Comparison of ENCODE assay signal across 1 cellular context in the genomic region with DNA sequence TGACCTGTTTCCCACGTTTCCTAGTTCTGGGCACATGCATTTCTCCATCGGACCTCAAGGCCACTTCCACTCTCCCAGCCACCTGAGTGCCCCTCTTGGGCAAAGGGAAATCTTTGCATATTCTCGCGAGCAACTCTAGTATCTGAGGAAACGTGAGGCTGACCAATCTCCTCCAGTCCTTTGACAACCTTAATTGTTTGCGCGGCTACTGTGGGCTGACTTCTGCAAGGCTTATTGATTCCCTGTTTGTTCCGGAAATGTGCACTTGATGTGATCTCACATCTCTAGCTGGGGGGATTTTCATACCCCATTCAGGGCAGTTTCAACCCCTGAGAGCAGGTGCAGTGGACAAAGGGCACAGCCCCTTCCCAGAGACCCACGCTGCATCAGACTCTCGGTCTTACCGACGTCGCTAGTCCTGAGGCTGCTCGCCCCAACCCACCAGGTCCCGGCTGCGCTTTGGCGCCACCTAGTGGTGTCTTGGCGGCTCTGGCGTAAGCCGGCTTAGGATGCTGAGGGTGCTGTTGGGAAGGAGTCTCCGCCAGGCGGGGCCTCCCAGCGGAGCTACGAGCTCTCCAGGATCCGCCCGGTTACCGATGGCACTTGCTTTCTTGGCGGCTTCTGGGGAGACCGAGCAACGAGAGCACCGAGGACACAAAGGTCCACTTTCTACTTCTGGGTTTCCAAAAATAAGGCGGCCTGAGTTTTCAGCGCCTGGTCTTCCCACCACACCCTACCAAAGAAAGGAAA.
TF ChIP-seq lines count a peak whose summit lies in the region.

No MANE protein-coding gene starts in this region.

TF ChIP-seq in HepG2, 621 proteins besides CTCF, POLR2A, EP300 and RAD21 (continued from another document and continues in another):
- TF ChIP-seq, protein P1, sequence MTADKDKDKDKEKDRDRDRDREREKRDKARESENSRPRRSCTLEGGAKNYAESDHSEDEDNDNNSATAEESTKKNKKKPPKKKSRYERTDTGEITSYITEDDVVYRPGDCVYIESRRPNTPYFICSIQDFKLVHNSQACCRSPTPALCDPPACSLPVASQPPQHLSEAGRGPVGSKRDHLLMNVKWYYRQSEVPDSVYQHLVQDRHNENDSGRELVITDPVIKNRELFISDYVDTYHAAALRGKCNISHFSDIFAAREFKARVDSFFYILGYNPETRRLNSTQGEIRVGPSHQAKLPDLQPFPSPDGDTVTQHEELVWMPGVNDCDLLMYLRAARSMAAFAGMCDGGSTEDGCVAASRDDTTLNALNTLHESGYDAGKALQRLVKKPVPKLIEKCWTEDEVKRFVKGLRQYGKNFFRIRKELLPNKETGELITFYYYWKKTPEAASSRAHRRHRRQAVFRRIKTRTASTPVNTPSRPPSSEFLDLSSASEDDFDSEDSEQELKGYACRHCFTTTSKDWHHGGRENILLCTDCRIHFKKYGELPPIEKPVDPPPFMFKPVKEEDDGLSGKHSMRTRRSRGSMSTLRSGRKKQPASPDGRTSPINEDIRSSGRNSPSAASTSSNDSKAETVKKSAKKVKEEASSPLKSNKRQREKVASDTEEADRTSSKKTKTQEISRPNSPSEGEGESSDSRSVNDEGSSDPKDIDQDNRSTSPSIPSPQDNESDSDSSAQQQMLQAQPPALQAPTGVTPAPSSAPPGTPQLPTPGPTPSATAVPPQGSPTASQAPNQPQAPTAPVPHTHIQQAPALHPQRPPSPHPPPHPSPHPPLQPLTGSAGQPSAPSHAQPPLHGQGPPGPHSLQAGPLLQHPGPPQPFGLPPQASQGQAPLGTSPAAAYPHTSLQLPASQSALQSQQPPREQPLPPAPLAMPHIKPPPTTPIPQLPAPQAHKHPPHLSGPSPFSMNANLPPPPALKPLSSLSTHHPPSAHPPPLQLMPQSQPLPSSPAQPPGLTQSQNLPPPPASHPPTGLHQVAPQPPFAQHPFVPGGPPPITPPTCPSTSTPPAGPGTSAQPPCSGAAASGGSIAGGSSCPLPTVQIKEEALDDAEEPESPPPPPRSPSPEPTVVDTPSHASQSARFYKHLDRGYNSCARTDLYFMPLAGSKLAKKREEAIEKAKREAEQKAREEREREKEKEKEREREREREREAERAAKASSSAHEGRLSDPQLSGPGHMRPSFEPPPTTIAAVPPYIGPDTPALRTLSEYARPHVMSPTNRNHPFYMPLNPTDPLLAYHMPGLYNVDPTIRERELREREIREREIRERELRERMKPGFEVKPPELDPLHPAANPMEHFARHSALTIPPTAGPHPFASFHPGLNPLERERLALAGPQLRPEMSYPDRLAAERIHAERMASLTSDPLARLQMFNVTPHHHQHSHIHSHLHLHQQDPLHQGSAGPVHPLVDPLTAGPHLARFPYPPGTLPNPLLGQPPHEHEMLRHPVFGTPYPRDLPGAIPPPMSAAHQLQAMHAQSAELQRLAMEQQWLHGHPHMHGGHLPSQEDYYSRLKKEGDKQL (CRISPR knock-in tag; IDR thresholded peaks at IDR 0.05; ENCODE audit: low read depth), result no peak
- TF ChIP-seq MIER3 (CRISPR knock-in tag; IDR thresholded peaks at IDR 0.05; ENCODE audit: borderline replicate concordance), result peak; percentile 71; the same call in 1 of the 2 replicates
- peak; percentile 99 for TF ChIP-seq XRCC5 (optimal IDR thresholded peaks at IDR 0.05; ENCODE audit: low read length)
- peak; percentile 56; the same call in 1 of the 2 replicates for TF ChIP-seq HDAC2 (CRISPR knock-in tag; IDR thresholded peaks at IDR 0.05)
- TF ChIP-seq, protein P2, sequence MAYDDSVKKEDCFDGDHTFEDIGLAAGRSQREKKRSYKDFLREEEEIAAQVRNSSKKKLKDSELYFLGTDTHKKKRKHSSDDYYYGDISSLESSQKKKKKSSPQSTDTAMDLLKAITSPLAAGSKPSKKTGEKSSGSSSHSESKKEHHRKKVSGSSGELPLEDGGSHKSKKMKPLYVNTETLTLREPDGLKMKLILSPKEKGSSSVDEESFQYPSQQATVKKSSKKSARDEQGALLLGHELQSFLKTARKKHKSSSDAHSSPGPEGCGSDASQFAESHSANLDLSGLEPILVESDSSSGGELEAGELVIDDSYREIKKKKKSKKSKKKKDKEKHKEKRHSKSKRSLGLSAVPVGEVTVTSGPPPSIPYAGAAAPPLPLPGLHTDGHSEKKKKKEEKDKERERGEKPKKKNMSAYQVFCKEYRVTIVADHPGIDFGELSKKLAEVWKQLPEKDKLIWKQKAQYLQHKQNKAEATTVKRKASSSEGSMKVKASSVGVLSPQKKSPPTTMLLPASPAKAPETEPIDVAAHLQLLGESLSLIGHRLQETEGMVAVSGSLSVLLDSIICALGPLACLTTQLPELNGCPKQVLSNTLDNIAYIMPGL (CRISPR knock-in tag; IDR thresholded peaks at IDR 0.05; ENCODE audit: borderline replicate concordance in 1 of 2, low read depth in 1 of 2), result peak; percentile 96 to 98
- TF ChIP-seq JARID2 (CRISPR knock-in tag; IDR thresholded peaks at IDR 0.05; ENCODE audit: insufficient replicate concordance), result no peak
- TF ChIP-seq ZNF382 (CRISPR knock-in tag; IDR thresholded peaks at IDR 0.05; ENCODE audit: borderline replicate concordance), result no peak
- TF ChIP-seq, protein P3, sequence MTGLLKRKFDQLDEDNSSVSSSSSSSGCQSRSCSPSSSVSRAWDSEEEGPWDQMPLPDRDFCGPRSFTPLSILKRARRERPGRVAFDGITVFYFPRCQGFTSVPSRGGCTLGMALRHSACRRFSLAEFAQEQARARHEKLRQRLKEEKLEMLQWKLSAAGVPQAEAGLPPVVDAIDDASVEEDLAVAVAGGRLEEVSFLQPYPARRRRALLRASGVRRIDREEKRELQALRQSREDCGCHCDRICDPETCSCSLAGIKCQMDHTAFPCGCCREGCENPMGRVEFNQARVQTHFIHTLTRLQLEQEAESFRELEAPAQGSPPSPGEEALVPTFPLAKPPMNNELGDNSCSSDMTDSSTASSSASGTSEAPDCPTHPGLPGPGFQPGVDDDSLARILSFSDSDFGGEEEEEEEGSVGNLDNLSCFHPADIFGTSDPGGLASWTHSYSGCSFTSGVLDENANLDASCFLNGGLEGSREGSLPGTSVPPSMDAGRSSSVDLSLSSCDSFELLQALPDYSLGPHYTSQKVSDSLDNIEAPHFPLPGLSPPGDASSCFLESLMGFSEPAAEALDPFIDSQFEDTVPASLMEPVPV (CRISPR knock-in tag; IDR thresholded peaks at IDR 0.05), result peak; percentile 69; the same call in 1 of the 2 replicates
- peak; percentile 95 for TF ChIP-seq ZNF788 (CRISPR knock-in tag; IDR thresholded peaks at IDR 0.05; ENCODE audit: borderline replicate concordance)
- peak; percentile 57; the same call in 1 of the 2 replicates for TF ChIP-seq ZSCAN25 (CRISPR knock-in tag; IDR thresholded peaks at IDR 0.05)
- no peak for TF ChIP-seq ZNF121 (CRISPR knock-in tag; IDR thresholded peaks at IDR 0.05)
- peak; percentile 80; the same call in 1 of the 2 replicates for TF ChIP-seq NFKB2 (CRISPR knock-in tag; IDR thresholded peaks at IDR 0.05; ENCODE audit: borderline replicate concordance)
- TF ChIP-seq KMT2B (CRISPR knock-in tag; IDR thresholded peaks at IDR 0.05), result peak; percentile 58; the same call in 1 of the 2 replicates
- TF ChIP-seq, protein P4, sequence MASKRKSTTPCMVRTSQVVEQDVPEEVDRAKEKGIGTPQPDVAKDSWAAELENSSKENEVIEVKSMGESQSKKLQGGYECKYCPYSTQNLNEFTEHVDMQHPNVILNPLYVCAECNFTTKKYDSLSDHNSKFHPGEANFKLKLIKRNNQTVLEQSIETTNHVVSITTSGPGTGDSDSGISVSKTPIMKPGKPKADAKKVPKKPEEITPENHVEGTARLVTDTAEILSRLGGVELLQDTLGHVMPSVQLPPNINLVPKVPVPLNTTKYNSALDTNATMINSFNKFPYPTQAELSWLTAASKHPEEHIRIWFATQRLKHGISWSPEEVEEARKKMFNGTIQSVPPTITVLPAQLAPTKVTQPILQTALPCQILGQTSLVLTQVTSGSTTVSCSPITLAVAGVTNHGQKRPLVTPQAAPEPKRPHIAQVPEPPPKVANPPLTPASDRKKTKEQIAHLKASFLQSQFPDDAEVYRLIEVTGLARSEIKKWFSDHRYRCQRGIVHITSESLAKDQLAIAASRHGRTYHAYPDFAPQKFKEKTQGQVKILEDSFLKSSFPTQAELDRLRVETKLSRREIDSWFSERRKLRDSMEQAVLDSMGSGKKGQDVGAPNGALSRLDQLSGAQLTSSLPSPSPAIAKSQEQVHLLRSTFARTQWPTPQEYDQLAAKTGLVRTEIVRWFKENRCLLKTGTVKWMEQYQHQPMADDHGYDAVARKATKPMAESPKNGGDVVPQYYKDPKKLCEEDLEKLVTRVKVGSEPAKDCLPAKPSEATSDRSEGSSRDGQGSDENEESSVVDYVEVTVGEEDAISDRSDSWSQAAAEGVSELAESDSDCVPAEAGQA (IDR thresholded peaks at IDR 0.05; ENCODE audit: low read depth), result no peak
- TF ChIP-seq, protein P4 (CRISPR knock-in tag; IDR thresholded peaks at IDR 0.05; ENCODE audit: borderline replicate concordance), result no peak
- peak; percentile 69; the same call in 1 of the 2 replicates for TF ChIP-seq ZNF317 (CRISPR knock-in tag; IDR thresholded peaks at IDR 0.05)
- no peak for TF ChIP-seq ATAD3A (CRISPR knock-in tag; IDR thresholded peaks at IDR 0.05)
- TF ChIP-seq HNRNPLL (IDR thresholded peaks at IDR 0.05; ENCODE audit: low read depth, low read length, poor library complexity, severe bottlenecking), result peak; percentile 67
- TF ChIP-seq PTBP1 (IDR thresholded peaks at IDR 0.05; ENCODE audit: low read depth, low read length, poor library complexity, severe bottlenecking), result peak; percentile 77
- TF ChIP-seq ZNF484 (CRISPR knock-in tag; IDR thresholded peaks at IDR 0.05; ENCODE audit: borderline replicate concordance, low read depth), result no peak
- no peak for TF ChIP-seq ZNF7 (CRISPR knock-in tag; IDR thresholded peaks at IDR 0.05)
- no peak for TF ChIP-seq ZNF572 (CRISPR knock-in tag; IDR thresholded peaks at IDR 0.05)
- TF ChIP-seq ZKSCAN1 (IDR thresholded peaks at IDR 0.05; ENCODE audit: low read length), result no peak
- TF ChIP-seq POGZ (CRISPR knock-in tag; IDR thresholded peaks at IDR 0.05), result peak; percentile 88
- peak; percentile 63; the same call in 1 of the 2 replicates for TF ChIP-seq SMC3 (IDR thresholded peaks at IDR 0.05; ENCODE audit: low read length)
- TF ChIP-seq, protein P5, sequence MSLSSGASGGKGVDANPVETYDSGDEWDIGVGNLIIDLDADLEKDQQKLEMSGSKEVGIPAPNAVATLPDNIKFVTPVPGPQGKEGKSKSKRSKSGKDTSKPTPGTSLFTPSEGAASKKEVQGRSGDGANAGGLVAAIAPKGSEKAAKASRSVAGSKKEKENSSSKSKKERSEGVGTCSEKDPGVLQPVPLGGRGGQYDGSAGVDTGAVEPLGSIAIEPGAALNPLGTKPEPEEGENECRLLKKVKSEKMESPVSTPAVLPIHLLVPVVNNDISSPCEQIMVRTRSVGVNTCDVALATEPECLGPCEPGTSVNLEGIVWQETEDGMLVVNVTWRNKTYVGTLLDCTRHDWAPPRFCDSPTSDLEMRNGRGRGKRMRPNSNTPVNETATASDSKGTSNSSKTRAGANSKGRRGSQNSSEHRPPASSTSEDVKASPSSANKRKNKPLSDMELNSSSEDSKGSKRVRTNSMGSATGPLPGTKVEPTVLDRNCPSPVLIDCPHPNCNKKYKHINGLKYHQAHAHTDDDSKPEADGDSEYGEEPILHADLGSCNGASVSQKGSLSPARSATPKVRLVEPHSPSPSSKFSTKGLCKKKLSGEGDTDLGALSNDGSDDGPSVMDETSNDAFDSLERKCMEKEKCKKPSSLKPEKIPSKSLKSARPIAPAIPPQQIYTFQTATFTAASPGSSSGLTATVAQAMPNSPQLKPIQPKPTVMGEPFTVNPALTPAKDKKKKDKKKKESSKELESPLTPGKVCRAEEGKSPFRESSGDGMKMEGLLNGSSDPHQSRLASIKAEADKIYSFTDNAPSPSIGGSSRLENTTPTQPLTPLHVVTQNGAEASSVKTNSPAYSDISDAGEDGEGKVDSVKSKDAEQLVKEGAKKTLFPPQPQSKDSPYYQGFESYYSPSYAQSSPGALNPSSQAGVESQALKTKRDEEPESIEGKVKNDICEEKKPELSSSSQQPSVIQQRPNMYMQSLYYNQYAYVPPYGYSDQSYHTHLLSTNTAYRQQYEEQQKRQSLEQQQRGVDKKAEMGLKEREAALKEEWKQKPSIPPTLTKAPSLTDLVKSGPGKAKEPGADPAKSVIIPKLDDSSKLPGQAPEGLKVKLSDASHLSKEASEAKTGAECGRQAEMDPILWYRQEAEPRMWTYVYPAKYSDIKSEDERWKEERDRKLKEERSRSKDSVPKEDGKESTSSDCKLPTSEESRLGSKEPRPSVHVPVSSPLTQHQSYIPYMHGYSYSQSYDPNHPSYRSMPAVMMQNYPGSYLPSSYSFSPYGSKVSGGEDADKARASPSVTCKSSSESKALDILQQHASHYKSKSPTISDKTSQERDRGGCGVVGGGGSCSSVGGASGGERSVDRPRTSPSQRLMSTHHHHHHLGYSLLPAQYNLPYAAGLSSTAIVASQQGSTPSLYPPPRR (CRISPR knock-in tag; IDR thresholded peaks at IDR 0.05; ENCODE audit: borderline replicate concordance), result 0 out of 2 replicates have a peak, but pooled peaks have one; percentile 28
- peak; percentile 47; the same call in 1 of the 2 replicates for TF ChIP-seq ZMAT3 (CRISPR knock-in tag; conservative IDR thresholded peaks at IDR 0.05)
- TF ChIP-seq, protein P6, sequence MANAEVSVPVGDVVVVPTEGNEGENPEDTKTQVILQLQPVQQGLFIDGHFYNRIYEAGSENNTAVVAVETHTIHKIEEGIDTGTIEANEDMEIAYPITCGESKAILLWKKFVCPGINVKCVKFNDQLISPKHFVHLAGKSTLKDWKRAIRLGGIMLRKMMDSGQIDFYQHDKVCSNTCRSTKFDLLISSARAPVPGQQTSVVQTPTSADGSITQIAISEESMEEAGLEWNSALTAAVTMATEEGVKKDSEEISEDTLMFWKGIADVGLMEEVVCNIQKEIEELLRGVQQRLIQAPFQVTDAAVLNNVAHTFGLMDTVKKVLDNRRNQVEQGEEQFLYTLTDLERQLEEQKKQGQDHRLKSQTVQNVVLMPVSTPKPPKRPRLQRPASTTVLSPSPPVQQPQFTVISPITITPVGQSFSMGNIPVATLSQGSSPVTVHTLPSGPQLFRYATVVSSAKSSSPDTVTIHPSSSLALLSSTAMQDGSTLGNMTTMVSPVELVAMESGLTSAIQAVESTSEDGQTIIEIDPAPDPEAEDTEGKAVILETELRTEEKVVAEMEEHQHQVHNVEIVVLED (CRISPR knock-in tag; IDR thresholded peaks at IDR 0.05; ENCODE audit: borderline replicate concordance), result peak; percentile 62; the same call in 1 of the 2 replicates
